26 cellular contexts compared by ENCODE assay signal in genomic region chrX:38435130-38435529, GRCh38.
"Had no signal": no experiment of that assay in that cellular context is flagged by ENCODE, and none has a peak within 500 bp of the region (broad histone marks: within the 10 kb centered on the region; RNA-seq: fewer than 3 reads in every experiment).

No MANE protein-coding gene starts in this region.

- H3K4me3 ChIP-seq: ascending aorta, coronary artery, dorsolateral prefrontal cortex, esophagus muscularis mucosa, gastrocnemius medialis, heart left ventricle had no signal

- H3K27me3 ChIP-seq: ascending aorta, brain microvascular endothelial cell, foreskin keratinocyte, gastrocnemius medialis had no signal

- H3K9me3 ChIP-seq: ascending aorta, esophagus muscularis mucosa, gastrocnemius medialis, heart left ventricle had no signal

- DNase-seq: activated B cell treated with CpG ODN at 0.5 μM for 24 hours; activated CD4-positive, alpha-beta T cell treated with anti-CD3 and anti-CD28 coated beads for 48 hours; activated CD4-positive, alpha-beta T cell treated with anti-CD3 and anti-CD28 coated beads, Interleukin-2, amount 50 U/mL, for 1 hour; activated CD4-positive, alpha-beta T cell treated with anti-CD3 and anti-CD28 coated beads, Interleukin-2, amount 50 U/mL, for 48 hours; activated CD8-positive, alpha-beta memory T cell treated with anti-CD3 and anti-CD28 coated beads for 24 hours; activated CD8-positive, alpha-beta T cell treated with anti-CD3 and anti-CD28 coated beads for 36 hours; activated effector memory CD4-positive, alpha-beta T cell treated with anti-CD3 and anti-CD28 coated beads, Interleukin-2, amount 50 U/mL, for 16 hours; activated naive CD4-positive, alpha-beta T cell treated with anti-CD3 and anti-CD28 coated beads for 36 hours; activated naive CD8-positive, alpha-beta T cell treated with anti-CD3 and anti-CD28 coated beads for 36 hours; activated naive CD8-positive, alpha-beta T cell treated with anti-CD3 and anti-CD28 coated beads, Interleukin-2, amount 50 U/mL, for 24 hours; activated T-cell treated with anti-CD3 and anti-CD28 coated beads, Interleukin-2, amount 50 U/mL, for 4 hours; brain microvascular endothelial cell; dorsolateral prefrontal cortex; effector memory CD4-positive, alpha-beta T cell; endodermal cell; foreskin keratinocyte; gastrocnemius medialis; glutamatergic neuron; heart left ventricle; T-helper 17 cell; T1000 had no signal

- ATAC-seq: activated CD4-positive, CD25-positive, alpha-beta regulatory T cell treated with anti-CD3 and anti-CD28 coated beads, Interleukin-2, amount 50 U/mL, for 24 hours; activated CD8-positive, alpha-beta T cell treated with anti-CD3 and anti-CD28 coated beads for 36 hours; activated naive CD8-positive, alpha-beta T cell treated with anti-CD3 and anti-CD28 coated beads, Interleukin-2, amount 50 U/mL, for 24 hours; activated T-cell treated with anti-CD3 and anti-CD28 coated beads, Interleukin-2, amount 50 U/mL, for 4 hours; foreskin keratinocyte; gastrocnemius medialis; heart left ventricle; T-helper 17 cell had no signal

- H3K36me3 ChIP-seq: ascending aorta, brain microvascular endothelial cell, esophagus muscularis mucosa, gastrocnemius medialis, heart left ventricle, WERI-Rb-1 had no signal

- H3K27ac ChIP-seq: ascending aorta, brain microvascular endothelial cell, coronary artery, dorsolateral prefrontal cortex, esophagus muscularis mucosa, foreskin keratinocyte, gastrocnemius medialis, heart left ventricle, WERI-Rb-1 had no signal

- H3K4me1 ChIP-seq: ascending aorta, esophagus muscularis mucosa, foreskin keratinocyte, gastrocnemius medialis, heart left ventricle had no signal
